18 cellular contexts compared by ENCODE assay signal in the genomic region with DNA sequence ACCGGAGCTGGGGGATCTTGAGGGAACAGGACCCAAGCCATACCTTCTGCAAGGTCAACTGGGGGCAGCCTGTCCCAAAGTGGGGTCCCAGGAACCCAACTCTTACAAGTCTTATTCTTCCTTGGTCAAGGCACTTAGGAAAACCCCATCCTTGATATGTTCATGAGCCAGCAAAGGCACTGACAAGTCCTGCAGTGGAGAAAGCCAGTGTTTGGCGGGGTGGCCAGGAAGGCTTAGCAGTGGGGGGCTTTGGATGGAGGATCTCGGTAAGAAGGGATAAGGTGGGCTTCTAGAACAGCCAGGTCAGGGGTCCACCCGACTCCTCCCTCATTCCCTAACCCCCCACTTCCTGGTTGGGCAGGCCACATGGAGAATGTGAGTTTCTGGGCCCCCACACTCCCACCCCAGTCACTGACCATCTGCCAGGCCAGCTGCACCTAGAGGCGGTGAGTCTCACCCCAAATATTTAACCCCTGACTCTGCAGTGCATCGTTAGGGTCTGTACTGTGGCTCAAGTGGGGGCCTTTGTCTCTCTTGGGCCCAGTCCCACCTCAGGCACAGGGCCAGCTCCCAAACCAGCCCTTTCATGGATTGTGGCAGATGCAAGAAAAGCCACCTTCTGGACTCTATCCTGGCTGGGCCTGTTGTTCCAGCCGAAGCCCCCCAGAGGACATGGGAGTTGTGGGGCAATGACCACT. TPM values are rescaled to one million over a fixed set of nuclear protein-coding genes. Genes with fewer than 3 reads are reported as not detected.
DNase-seq lines count a peak whose midpoint lies in the region; ATAC-seq and TF ChIP-seq lines count a peak whose summit lies in the region.
"Had no signal": no experiment of that assay in that cellular context is flagged by ENCODE, and none has a peak within 500 bp of the region (broad histone marks: within the 10 kb centered on the region; RNA-seq: fewer than 3 reads in every experiment).

No MANE protein-coding gene starts in this region.

- H3K27me3 ChIP-seq in Panc1 (ENCODE audit: control insufficient read depth, insufficient read depth, low read length) = no peaks in the 10 kb centered on the region
- no peaks in the 10 kb centered on the region for H3K27me3 ChIP-seq in fibroblast of lung (ENCODE audit: control insufficient read depth, insufficient read depth, low read length)
- H3K27me3 ChIP-seq in thyroid gland = no peaks in the 10 kb centered on the region
- H3K27me3 ChIP-seq: Peyer's patch had no signal

- H3K4me2 ChIP-seq in fibroblast of lung (ENCODE audit: extremely low read depth, insufficient read depth, low read length) = no peak overlapping the region

- no peaks in the 10 kb centered on the region for H3K9me3 ChIP-seq in Panc1 (ENCODE audit: control insufficient read depth, insufficient read depth, low read depth, low read length)
- no peaks in the 10 kb centered on the region for H3K9me3 ChIP-seq in fibroblast of lung (ENCODE audit: control insufficient read depth, insufficient read depth, low read depth, low read length)
- H3K9me3 ChIP-seq in thyroid gland = no peaks in the 10 kb centered on the region
- H3K9me3 ChIP-seq: Peyer's patch had no signal

- no peaks in the 10 kb centered on the region for H3K36me3 ChIP-seq in Panc1 (ENCODE audit: control insufficient read depth, insufficient read depth, low read length)
- H3K36me3 ChIP-seq in fibroblast of lung (ENCODE audit: control insufficient read depth, insufficient read depth, low read length) = no peaks in the 10 kb centered on the region
- H3K36me3 ChIP-seq in thyroid gland = no peaks in the 10 kb centered on the region
- H3K36me3 ChIP-seq: Peyer's patch had no signal

- TF ChIP-seq CTCF in Panc1 (IDR thresholded peaks at IDR 0.05) (no peak), fibroblast of lung (conservative IDR thresholded peaks at IDR 0.05 in 1 of 2, IDR thresholded peaks at IDR 0.05 in 1 of 2; ENCODE audit: low read depth in 1 of 2, low read length in 2 of 2) (no peak), thyroid gland (IDR thresholded peaks at IDR 0.05) (no peak), GM10266 (IDR thresholded peaks at IDR 0.05; ENCODE audit: control insufficient read depth, insufficient read depth, low read depth, missing control alignments) (no peak)

- H4K20me1 ChIP-seq in fibroblast of lung (ENCODE audit: control insufficient read depth, extremely low read depth, insufficient read depth, low read length) = no peaks in the 10 kb centered on the region

- DNase-seq in EL (peak; percentile 26), Panc1 (ENCODE audit: low read depth, low spot score) (no peak), fibroblast of lung (ENCODE audit: low read depth in 2 of 2) (peak in 1 of 2 donors; percentile 10), thyroid gland (no peak), C1 segment of cervical spinal cord (lab: John Stamatoyannopoulos, UW) (no peak), GM10266 (ENCODE audit: extremely low spot score) (no peak)
- DNase-seq: COR-L47, DMS53, H9, NCI-H1092 treated with DMSO at 0.1 percent for 48 hours, NCI-H1694 treated with DMSO at 0.1 percent for 48 hours, NCI-H2171, NCI-H774, Peyer's patch, SIG-M5 had no signal

- no TSS peak for BruUV-seq in Panc1 (replicated peaks; lab: Mats Ljungman, UMichigan)

- H3K27ac ChIP-seq in Panc1 (ENCODE audit: low read length) (0 out of 2 replicates have a peak overlapping the region, but pooled peaks have one; percentile 15), fibroblast of lung (ENCODE audit: insufficient read depth, low read length) (peak overlapping the region; percentile 48), thyroid gland (peak overlapping the region in 2 of 3 donors; percentile 17 to 19)
- H3K27ac ChIP-seq: Peyer's patch had no signal

- H3K9ac ChIP-seq in fibroblast of lung (ENCODE audit: insufficient read depth, low read length) = no peak overlapping the region

- TF ChIP-seq POLR2A in thyroid gland (IDR thresholded peaks at IDR 0.05) = no peak

- CTCF ChIA-PET in Panc1 (lab: Charles Lee) = no interaction called here

- H3K4me1 ChIP-seq in Panc1 (ENCODE audit: control insufficient read depth, insufficient read depth, low read length) (no peaks in the 10 kb centered on the region; the same call in 1 of the 2 replicates), fibroblast of lung (ENCODE audit: control insufficient read depth, extremely low read depth, insufficient read depth, low read length) (peaks cover 16% of the 10 kb centered on the region), thyroid gland (peaks cover 14 to 41% of the 10 kb centered on the region in 2 donors)
- H3K4me1 ChIP-seq: Peyer's patch had no signal

- H3K4me3 ChIP-seq in Panc1 (ENCODE audit: low read depth in 2 of 2, low read length in 2 of 2) (no peak overlapping the region), fibroblast of lung (replicated peaks in 1 of 4; ENCODE audit: control extremely low read depth in 1 of 4, insufficient read depth in 1 of 4, low read depth in 3 of 4, low read length in 4 of 4) (no peak overlapping the region), thyroid gland (replicated peaks in 1 of 3) (no peak overlapping the region)
- H3K4me3 ChIP-seq: GM12878, Peyer's patch had no signal

- ATAC-seq in Panc1 = peak; percentile 31; the same call in 1 of the 2 replicates
- ATAC-seq in HG03457 (IDR thresholded peaks at IDR 0.05; ENCODE audit: unreplicated experiment) = no peak
- ATAC-seq: GM12878 had no signal

- in situ Hi-C loops in Panc1 (cut with HindIII; ENCODE audit: low pct_unique_long_range_greater_than_20kb, low sequenced_read_pairs) = no loop called here

- intact Hi-C loops in Panc1 (cut with micrococcal nuclease; ENCODE audit: unreplicated experiment) (no loop called here), thyroid gland (cut with DNase I) (loop anchor here (2.0 kb wide), 1 partner anchor 36 kb away; no protein-coding TSS in a partner anchor)

- POLR2A ChIA-PET in Panc1 (lab: Charles Lee) = no interaction called here

- WGBS in thyroid gland, 2 donors = 93 to 95% methylated on average over 5 to 7 of the region's 7 CpGs

- H2AFZ ChIP-seq in fibroblast of lung (ENCODE audit: low read length) = no peak overlapping the region

- no peaks in the 10 kb centered on the region for H3K79me2 ChIP-seq in fibroblast of lung (ENCODE audit: control insufficient read depth, insufficient read depth, low read length)

RNA-seq across cellular contexts. Expression of gene PPL, which starts 22.3 kb away (rescaled TPM):
- total RNA-seq in Panc1 (2021; ENCODE audit: unreplicated experiment) (89.4 TPM), fibroblast of lung (43.7 and 50.5 TPM in 2 replicates), thyroid gland (10 to 100 TPM; 55.5 to 84.9 (median 72.0) TPM)
- polyA plus RNA-seq in Panc1 (2012; ENCODE audit: insufficient read length) = 97.1 TPM
- 3.3 and 5.0 TPM in 2 replicates for polyA plus RNA-seq in fibroblast of lung
- 7.1 and 13.2 TPM in 2 replicates for polyA plus RNA-seq in fibroblast of lung (2012)
- polyA minus RNA-seq in fibroblast of lung (ENCODE audit: low replicate concordance) = 9.0 and 24.6 TPM in 2 replicates

RNA-seq across cellular contexts. Expression of gene SEC14L5, which starts 43.5 kb away (rescaled TPM):
- total RNA-seq in Panc1 (2021; ENCODE audit: unreplicated experiment) = 0.26 TPM
- polyA plus RNA-seq in Panc1 (2012; ENCODE audit: insufficient read length) = 0.33 TPM
- 0.77 and 0.99 TPM in 2 replicates for total RNA-seq in fibroblast of lung
- polyA plus RNA-seq in fibroblast of lung = 0.05 TPM in 2 replicates
- polyA plus RNA-seq in fibroblast of lung (2012) = 0.03 and 0.05 TPM in 2 replicates
- polyA minus RNA-seq in fibroblast of lung (ENCODE audit: low replicate concordance) = not detected in 2 replicates
- under 1 TPM; 0.11 to 0.33 (median 0.21) TPM for total RNA-seq in thyroid gland
- total RNA-seq: GM12878, HT1080 had no signal
